21 cellular contexts compared by ENCODE assay signal in genomic region chr20:24977336-24977735, GRCh38. TPM values are rescaled to one million over a fixed set of nuclear protein-coding genes. Genes with fewer than 3 reads are reported as not detected.
DNase-seq lines count a peak whose midpoint lies in the region; ATAC-seq and TF ChIP-seq lines count a peak whose summit lies in the region.
"Had no signal": no experiment of that assay in that cellular context is flagged by ENCODE, and none has a peak within 500 bp of the region (broad histone marks: within the 10 kb centered on the region; RNA-seq: fewer than 3 reads in every experiment).

No MANE protein-coding gene starts in this region.

- H3K36me3 ChIP-seq in right atrium auricular region, result peaks cover 31% of the 10 kb centered on the region
- peaks cover 0 to 70% (median 23%) of the 10 kb centered on the region in 4 donors for H3K36me3 ChIP-seq in sigmoid colon

- H3K9me3 ChIP-seq in right atrium auricular region (peaks cover 0 to 6% of the 10 kb centered on the region in 2 donors), sigmoid colon (peaks cover 0 to 5% (median 0%) of the 10 kb centered on the region in 4 donors)

- TF ChIP-seq EP300 in sigmoid colon (IDR thresholded peaks at IDR 0.05), result no peak

- peaks cover 94 to 96% of the 10 kb centered on the region in 2 donors for H3K4me1 Mint-ChIP-seq in immature natural killer cell

- peaks cover 56 to 91% (median 62%) of the 10 kb centered on the region in 3 donors for H3K36me3 Mint-ChIP-seq in immature natural killer cell

- H3K4me3 ChIP-seq in right atrium auricular region (no peak overlapping the region), sigmoid colon (no peak overlapping the region)

- H3K9me3 Mint-ChIP-seq in immature natural killer cell, result peaks cover 0 to 3% (median 0%) of the 10 kb centered on the region in 6 donors

- H3K4me1 ChIP-seq in right atrium auricular region (peaks cover 0 to 7% of the 10 kb centered on the region in 2 donors), sigmoid colon (no peaks in the 10 kb centered on the region)

- intact Hi-C loops in left ventricle myocardium superior (cut with micrococcal nuclease), result no loop called here
- intact Hi-C loops in sigmoid colon (cut with DNase I), result no loop called here

- no peaks in the 10 kb centered on the region for H3K27me3 ChIP-seq in right atrium auricular region
- no peaks in the 10 kb centered on the region for H3K27me3 ChIP-seq in sigmoid colon

- H3K27ac ChIP-seq in right atrium auricular region (no peak overlapping the region), sigmoid colon (no peak overlapping the region)
- H3K27ac ChIP-seq: KMS-11 had no signal

- no peak for TF ChIP-seq POLR2A in sigmoid colon (IDR thresholded peaks at IDR 0.05)

- peak overlapping the region; percentile 50 to 68 (median 60) for H3K4me3 Mint-ChIP-seq in immature natural killer cell
- H3K4me3 Mint-ChIP-seq: CD4-positive, CD25-positive, alpha-beta regulatory T cell; HFFc6 had no signal

- ATAC-seq in left ventricle myocardium superior (no peak), HG02571 (IDR thresholded peaks at IDR 0.05; ENCODE audit: unreplicated experiment) (no peak)

- TF ChIP-seq CTCF in right atrium auricular region (IDR thresholded peaks at IDR 0.05) (no peak), sigmoid colon (IDR thresholded peaks at IDR 0.05) (no peak)

- H3K27ac Mint-ChIP-seq in immature natural killer cell, result peak overlapping the region; percentile 84 to 96 (median 95)
- H3K27ac Mint-ChIP-seq: CD4-positive, CD25-positive, alpha-beta regulatory T cell; HFFc6 had no signal

- WGBS in sigmoid colon, 2 donors, result 94 to 95% methylated on average over 1 of the region's 1 CpG

- DNase-seq in right atrium auricular region (ENCODE audit: low spot score) (peak; percentile 26), left ventricle myocardium superior (no peak), immature natural killer cell (no peak), sigmoid colon (peak; percentile 29), SIG-M5 (lab: John Stamatoyannopoulos, UW) (no peak), T-helper 2 cell (no peak)
- DNase-seq: AML-193; CD4-positive, CD25-positive, alpha-beta regulatory T cell; DMS79; GDM1; HFFc6; NCI-H1092; NCI-H2227 treated with DMSO at 0.1 percent for 48 hours; NCI-H526; NK-92 treated with Interleukin-12 subunit alpha and Interleukin-12 subunit beta, amount 100 ng/mL, for 24 hours; OCI-M1; RPMI8226 had no signal

- peaks cover 4 to 14% (median 4%) of the 10 kb centered on the region in 3 donors for H3K27me3 Mint-ChIP-seq in immature natural killer cell (ENCODE audit: low read depth in 3 of 3)
- H3K27me3 Mint-ChIP-seq: CD4-positive, CD25-positive, alpha-beta regulatory T cell had no signal

RNA-seq across cellular contexts. Expression of gene APMAP, which starts 15.2 kb away (rescaled TPM):
- 10 to 100 TPM; 30.3 to 30.5 TPM for total RNA-seq in right atrium auricular region
- total RNA-seq in left ventricle myocardium superior, result 25.9 TPM
- polyA plus RNA-seq in immature natural killer cell, result 1,000 to 10,000 TPM in 1 of 3 donors, 100 to 1,000 TPM in 2; 649 to 1,111 (median 667) TPM
- 10 to 100 TPM; 22.7 to 35.3 (median 28.9) TPM for total RNA-seq in sigmoid colon
- polyA plus RNA-seq in sigmoid colon, result 10 to 100 TPM in 2 of 3 donors, 1 to 10 TPM in 1; 9.6 to 55.8 (median 25.2) TPM

RNA-seq across cellular contexts. Expression of gene CST7, which starts 28.3 kb away (rescaled TPM):
- total RNA-seq in right atrium auricular region, result 1 to 10 TPM; 2.7 to 3.2 TPM
- 0.92 TPM for total RNA-seq in left ventricle myocardium superior
- 1,000 to 10,000 TPM; 2,262 to 2,521 (median 2,438) TPM for polyA plus RNA-seq in immature natural killer cell
- total RNA-seq in sigmoid colon, result 1 to 10 TPM in 1 of 4 donors, under 1 TPM in 2, not detected in 1; 0.66 to 3.5 (median 0.71) TPM
- polyA plus RNA-seq in sigmoid colon, result 10 to 100 TPM in 1 of 3 donors, 1 to 10 TPM in 2; 3.9 to 10.4 (median 4.2) TPM
- total RNA-seq: H1, HFFc6, MCF 10A had no signal
- polyA plus RNA-seq: H1 had no signal

Comparison
In these comparisons a context has a peak if more than half of its experiments do, and no peak if none do; other contexts are left out.
1. DNase-seq: peak in right atrium auricular region (single experiment) and sigmoid colon (single experiment); none in left ventricle myocardium superior (single experiment), immature natural killer cell (0 of 3), SIG-M5 (single experiment) and T-helper 2 cell (0 of 5).